Comparison of ENCODE assay signal across 2 cellular contexts in genomic region chr16:11171757-11172299, GRCh38.
TF ChIP-seq lines count a peak whose summit lies in the region.

No MANE protein-coding gene starts in this region.

TF ChIP-seq in IMR-90, 13 proteins besides CTCF, POLR2A, EP300 and RAD21:
- no peak for TF ChIP-seq SMC3 (IDR thresholded peaks at IDR 0.05; ENCODE audit: low read depth, low read length)
- no peak for TF ChIP-seq BHLHE40 (IDR thresholded peaks at IDR 0.05; ENCODE audit: low read depth, low read length)
- no peak for TF ChIP-seq CEBPB (IDR thresholded peaks at IDR 0.05; ENCODE audit: low read depth, low read length)
- TF ChIP-seq ELK1 (IDR thresholded peaks at IDR 0.05; ENCODE audit: borderline replicate concordance, low read depth, low read length), result no peak
- no peak for TF ChIP-seq RCOR1 (IDR thresholded peaks at IDR 0.05; ENCODE audit: insufficient replicate concordance, low read length)
- no peak for TF ChIP-seq MAFK (IDR thresholded peaks at IDR 0.05; ENCODE audit: low read depth, low read length)
- no peak for TF ChIP-seq RFX5 (IDR thresholded peaks at IDR 0.05; ENCODE audit: low read depth, low read length)
- TF ChIP-seq MXI1 (IDR thresholded peaks at IDR 0.05; ENCODE audit: borderline replicate concordance, low read depth, low read length), result no peak
- no peak for TF ChIP-seq USF2 (IDR thresholded peaks at IDR 0.05; ENCODE audit: low read depth, low read length)
- TF ChIP-seq CHD1 (IDR thresholded peaks at IDR 0.05; ENCODE audit: low read depth, low read length), result no peak
- no peak for TF ChIP-seq NFE2L2 (IDR thresholded peaks at IDR 0.05; ENCODE audit: low read depth, low read length)
- no peak for TF ChIP-seq MAZ (IDR thresholded peaks at IDR 0.05; ENCODE audit: borderline replicate concordance, low read depth, low read length)
- no peak for TF ChIP-seq FOS (IDR thresholded peaks at IDR 0.05; ENCODE audit: low read depth, low read length)

TF ChIP-seq in K562, 482 proteins besides CTCF, POLR2A, EP300 and RAD21 (continues in another document):
- TF ChIP-seq KLF6 (CRISPR knock-in tag; IDR thresholded peaks at IDR 0.05; ENCODE audit: borderline replicate concordance) (no peak), ZNF766 (CRISPR knock-in tag; conservative IDR thresholded peaks at IDR 0.05) (no peak), PRDM10 (IDR thresholded peaks at IDR 0.05; ENCODE audit: partially characterized antibody) (no peak), ZNF668 (CRISPR knock-in tag; IDR thresholded peaks at IDR 0.05) (no peak), KAT7 (CRISPR knock-in tag; IDR thresholded peaks at IDR 0.05; ENCODE audit: borderline replicate concordance) (no peak), HOMEZ (CRISPR knock-in tag; IDR thresholded peaks at IDR 0.05) (no peak), E2F3 (CRISPR knock-in tag; IDR thresholded peaks at IDR 0.05) (no peak), HDGF (IDR thresholded peaks at IDR 0.05) (peak; percentile 96), ZNF696 (CRISPR knock-in tag; conservative IDR thresholded peaks at IDR 0.05) (no peak), MAFK (IDR thresholded peaks at IDR 0.05; ENCODE audit: low read length) (no peak), HMG20B (CRISPR knock-in tag; IDR thresholded peaks at IDR 0.05) (no peak), FIP1L1 (IDR thresholded peaks at IDR 0.05; ENCODE audit: low read depth, low read length, poor library complexity, severe bottlenecking) (no peak), ZNF239 (CRISPR knock-in tag; IDR thresholded peaks at IDR 0.05) (no peak), SUPT5H (IDR thresholded peaks at IDR 0.05) (0 out of 2 replicates have a peak, but pooled peaks have one; percentile 34), ZNF444 (CRISPR knock-in tag; IDR thresholded peaks at IDR 0.05) (no peak), ZNF639 (CRISPR knock-in tag; conservative IDR thresholded peaks at IDR 0.05 in 1 of 2, IDR thresholded peaks at IDR 0.05 in 1 of 2) (no peak), CTCFL (IDR thresholded peaks at IDR 0.05; ENCODE audit: borderline replicate concordance, insufficient read depth, low read depth, low read length, poor library complexity, severe bottlenecking) (no peak), E4F1 (CRISPR knock-in tag; IDR thresholded peaks at IDR 0.05; ENCODE audit: borderline replicate concordance) (no peak), SETDB1 (IDR thresholded peaks at IDR 0.05; ENCODE audit: low read length) (no peak), ZFX (CRISPR knock-in tag; IDR thresholded peaks at IDR 0.05) (no peak), SIX5 (IDR thresholded peaks at IDR 0.05; ENCODE audit: borderline replicate concordance in 1 of 2, insufficient read depth in 1 of 2, low read depth in 1 of 2, low read length in 2 of 2) (no peak), CBX3 (IDR thresholded peaks at IDR 0.05; ENCODE audit: borderline replicate concordance in 1 of 2, low read length in 2 of 2) (no peak), FOXJ2 (tag; IDR thresholded peaks at IDR 0.05) (no peak), MEIS2 (IDR thresholded peaks at IDR 0.05; ENCODE audit: partially characterized antibody) (no peak), ZNF436 (CRISPR knock-in tag; IDR thresholded peaks at IDR 0.05) (no peak), DPF2 (IDR thresholded peaks at IDR 0.05) (no peak; the same call in 1 of the 2 replicates), ZNF140 (CRISPR knock-in tag; IDR thresholded peaks at IDR 0.05) (no peak), RBFOX2 (IDR thresholded peaks at IDR 0.05; ENCODE audit: low read depth, low read length) (no peak), NKRF (IDR thresholded peaks at IDR 0.05; ENCODE audit: borderline replicate concordance) (peak; percentile 22; the same call in 1 of the 2 replicates), HDAC1 (IDR thresholded peaks at IDR 0.05) (0 out of 4 replicates have a peak, but pooled peaks of 1 of the 2 experiments have one; percentile 15), ZNF395 (CRISPR knock-in tag; IDR thresholded peaks at IDR 0.05) (no peak), MBD2 (IDR thresholded peaks at IDR 0.05; ENCODE audit: borderline replicate concordance, low read depth) (no peak), CUX1 (CRISPR knock-in tag; IDR thresholded peaks at IDR 0.05) (no peak), SAFB (IDR thresholded peaks at IDR 0.05; ENCODE audit: borderline replicate concordance, low read depth, low read length) (no peak), CCAR2 (IDR thresholded peaks at IDR 0.05; ENCODE audit: low read depth, low read length) (no peak), BCOR (IDR thresholded peaks at IDR 0.05) (0 out of 2 replicates have a peak, but pooled peaks have one; percentile 7)
